In genomic region chr9:89923961-89924504, GRCh38 we compare ENCODE assay signal across 1 cellular context.
TF ChIP-seq lines count a peak whose summit lies in the region.

No MANE protein-coding gene starts in this region.

TF ChIP-seq in GM12878, 131 proteins besides CTCF, POLR2A, EP300 and RAD21 (continued from another document):
- TF ChIP-seq ZNF384 (IDR thresholded peaks at IDR 0.05; ENCODE audit: borderline replicate concordance, low read depth, low read length) (0 out of 2 replicates have a peak, but pooled peaks have one; percentile 11), MTA3 (IDR thresholded peaks at IDR 0.05; ENCODE audit: borderline replicate concordance, low read length) (no peak), ATF2 (IDR thresholded peaks at IDR 0.05; ENCODE audit: low read length) (no peak), E2F8 (IDR thresholded peaks at IDR 0.05; ENCODE audit: low read depth, partially characterized antibody) (no peak), CHD2 (IDR thresholded peaks at IDR 0.05; ENCODE audit: borderline replicate concordance, low read depth, low read length) (no peak), RUNX3 (IDR thresholded peaks at IDR 0.05; ENCODE audit: low read length) (peak; percentile 6; the same call in 1 of the 2 replicates), FOS (IDR thresholded peaks at IDR 0.05; ENCODE audit: borderline replicate concordance, extremely low read depth, insufficient read length) (no peak), SMC3 (IDR thresholded peaks at IDR 0.05; ENCODE audit: borderline replicate concordance, low read length) (peak; percentile 19; the same call in 1 of the 2 replicates), NR2F1 (conservative IDR thresholded peaks at IDR 0.05) (peak; percentile 48; the same call in 1 of the 2 replicates), POU2F2 (IDR thresholded peaks at IDR 0.05; ENCODE audit: borderline replicate concordance, low read depth, low read length) (no peak), RAD51 (IDR thresholded peaks at IDR 0.05) (peak; percentile 27; the same call in 1 of the 2 replicates), CHD4 (IDR thresholded peaks at IDR 0.05) (no peak)
